ENCODE assay signal across 10 cellular contexts in the genomic region with DNA sequence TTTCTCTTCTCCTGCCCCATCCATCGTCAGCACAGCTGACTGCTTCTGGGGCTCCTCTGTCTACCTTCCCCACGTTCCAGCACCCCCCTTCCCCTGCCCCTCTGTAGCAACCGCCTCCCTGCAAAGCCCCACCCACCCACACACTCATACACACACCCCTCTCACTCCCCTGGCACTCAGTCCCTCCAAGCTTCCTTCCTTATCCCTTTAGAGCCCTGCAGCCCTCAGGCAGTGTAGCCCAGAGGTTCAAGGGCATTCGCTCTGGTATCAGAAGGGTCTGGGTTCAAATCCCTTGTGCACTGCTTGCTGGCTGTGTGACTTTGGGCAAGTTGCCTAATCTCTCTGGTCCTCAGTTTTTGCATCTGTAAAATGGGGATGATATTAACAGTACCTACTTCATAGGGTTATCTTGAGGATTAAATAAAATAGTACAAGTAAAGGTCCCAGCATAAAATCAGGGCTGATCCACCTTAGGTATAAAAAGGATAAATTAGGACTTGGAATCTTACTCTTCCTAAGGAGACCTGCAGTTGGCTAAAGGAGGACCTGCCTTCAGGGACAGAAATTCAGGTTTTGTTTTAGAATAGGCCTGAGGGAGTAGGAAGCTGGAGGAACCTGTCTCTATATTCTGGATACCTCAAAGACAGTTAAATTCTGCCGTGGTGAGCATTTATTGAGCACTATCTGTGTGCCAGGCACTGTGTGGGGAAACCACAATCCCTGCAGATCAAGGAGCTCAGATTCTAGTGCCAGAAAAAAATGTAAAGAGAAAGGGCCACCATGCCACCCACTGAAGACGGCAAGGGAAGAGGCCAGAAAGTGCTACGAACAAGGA.
DNase-seq lines count a peak whose midpoint lies in the region; ATAC-seq and TF ChIP-seq lines count a peak whose summit lies in the region.
"Had no signal": no experiment of that assay in that cellular context is flagged by ENCODE, and none has a peak within 500 bp of the region (broad histone marks: within the 10 kb centered on the region; RNA-seq: fewer than 3 reads in every experiment).

No MANE protein-coding gene starts in this region.

- TF ChIP-seq CTCF in AG04450 (IDR thresholded peaks at IDR 0.05; ENCODE audit: low read depth, low read length), result no peak
- TF ChIP-seq CTCF in WTC11 (IDR thresholded peaks at IDR 0.05), result no peak
- no peak for TF ChIP-seq CTCF in left ventricle myocardium inferior (IDR thresholded peaks at IDR 0.05; ENCODE audit: borderline replicate concordance)
- no peak for TF ChIP-seq CTCF in prostate gland (IDR thresholded peaks at IDR 0.05)

- no peak overlapping the region; the same call in 1 of the 2 replicates for H3K27ac Mint-ChIP-seq in WTC11
- H3K27ac Mint-ChIP-seq in CD4-positive, alpha-beta memory T cell, result no peak overlapping the region
- H3K27ac Mint-ChIP-seq: activated B cell treated with CpG ODN at 0.5 μM for 24 hours had no signal

- H3K4me1 Mint-ChIP-seq in WTC11, result peaks cover 74% of the 10 kb centered on the region
- peaks cover 13 to 24% (median 17%) of the 10 kb centered on the region in 4 donors for H3K4me1 Mint-ChIP-seq in CD4-positive, alpha-beta memory T cell

- intact Hi-C loops in left ventricle myocardium inferior (cut with micrococcal nuclease) (no loop called here), prostate gland (cut with DNase I) (loop anchor here (2.0 kb wide), 1 partner anchor 32 kb away; no protein-coding TSS in a partner anchor)
- intact Hi-C loops in CD4-positive, alpha-beta memory T cell (cut with micrococcal nuclease), result no loop called here

- H3K36me3 ChIP-seq in left ventricle myocardium inferior, result no peaks in the 10 kb centered on the region
- H3K36me3 ChIP-seq in prostate gland, result no peaks in the 10 kb centered on the region
- no peaks in the 10 kb centered on the region for H3K36me3 ChIP-seq in CD4-positive, alpha-beta memory T cell (ENCODE audit: insufficient read depth, low read length)

- no peaks in the 10 kb centered on the region for H3K36me3 Mint-ChIP-seq in WTC11
- no peaks in the 10 kb centered on the region for H3K36me3 Mint-ChIP-seq in CD4-positive, alpha-beta memory T cell

- no peak for TF ChIP-seq POLR2A in prostate gland (IDR thresholded peaks at IDR 0.05)

- WGBS in prostate gland, result 17% methylated on average over 7 of the region's 7 CpGs

- CTCF ChIA-PET in AG04450 (lab: Charles Lee), result interaction anchor here (0.5 to 1.5 kb wide), 8 partner anchors 11 to 370 kb away, joined by 3 to 6 read pairs (median 4); no protein-coding TSS in a partner anchor
- CTCF ChIA-PET in WTC11 (lab: Charles Lee), result interaction anchor here (1.1 to 2.9 kb wide), 12 partner anchors 7 to 369 kb away, joined by 3 to 32 read pairs (median 4); a partner anchor contains a TSS
- CTCF ChIA-PET in CD4-positive, alpha-beta memory T cell (lab: Charles Lee; ENCODE audit: partially characterized antibody), result no interaction called here

- peaks cover 48% of the 10 kb centered on the region for H3K4me1 ChIP-seq in left ventricle myocardium inferior
- H3K4me1 ChIP-seq in prostate gland (replicated peaks), result peaks cover 20% of the 10 kb centered on the region
- peaks cover 3% of the 10 kb centered on the region for H3K4me1 ChIP-seq in CD4-positive, alpha-beta memory T cell (ENCODE audit: insufficient read depth, low read length)

- peak; percentile 11 for ATAC-seq in WTC11
- ATAC-seq in HG03521 (IDR thresholded peaks at IDR 0.05; ENCODE audit: unreplicated experiment), result no peak

- H3K27ac ChIP-seq in AG04450 (ENCODE audit: low read depth, low read length) (peak overlapping the region; percentile 93), left ventricle myocardium inferior (replicated peaks) (peak overlapping the region; percentile 54), prostate gland (peak overlapping the region; percentile 84 to 91)
- no peak overlapping the region for H3K27ac ChIP-seq in CD4-positive, alpha-beta memory T cell (ENCODE audit: low read depth, low read length)

- no peak overlapping the region; the same call in 1 of the 2 replicates for H3K4me3 Mint-ChIP-seq in WTC11
- no peak overlapping the region for H3K4me3 Mint-ChIP-seq in CD4-positive, alpha-beta memory T cell
- H3K4me3 Mint-ChIP-seq: activated B cell treated with CpG ODN at 0.5 μM for 24 hours had no signal

- no peaks in the 10 kb centered on the region for H3K27me3 ChIP-seq in AG04450 (ENCODE audit: control insufficient read depth, insufficient read depth, low read length)
- H3K27me3 ChIP-seq in left ventricle myocardium inferior (ENCODE audit: low read depth), result peaks cover 8% of the 10 kb centered on the region
- no peaks in the 10 kb centered on the region for H3K27me3 ChIP-seq in prostate gland (replicated peaks; ENCODE audit: insufficient read depth)
- H3K27me3 ChIP-seq in CD4-positive, alpha-beta memory T cell (ENCODE audit: insufficient read depth, low read length), result no peaks in the 10 kb centered on the region

- DNase-seq in AG04450 (ENCODE audit: low read depth, low spot score) (no peak), WTC11 (ENCODE audit: low spot score) (no peak), left ventricle myocardium inferior (no peak), prostate gland (ENCODE audit: low spot score) (no peak), NCI-H2227 (lab: John Stamatoyannopoulos, UW; ENCODE audit: unreplicated experiment) (no peak), NCI-H774 (lab: John Stamatoyannopoulos, UW) (no peak)
- no peak for DNase-seq in CD4-positive, alpha-beta memory T cell
- DNase-seq: activated B cell treated with CpG ODN at 0.5 μM for 24 hours; activated effector memory CD4-positive, alpha-beta T cell treated with anti-CD3 and anti-CD28 coated beads, Interleukin-2, amount 50 U/mL, for 16 hours had no signal

- H3K9me3 ChIP-seq in AG04450 (ENCODE audit: control insufficient read depth, insufficient read depth, low read length), result no peaks in the 10 kb centered on the region
- no peaks in the 10 kb centered on the region for H3K9me3 ChIP-seq in left ventricle myocardium inferior (replicated peaks)
- H3K9me3 ChIP-seq in prostate gland, result no peaks in the 10 kb centered on the region
- H3K9me3 ChIP-seq in CD4-positive, alpha-beta memory T cell (ENCODE audit: control insufficient read depth in 1 of 2, low read length in 2 of 2), result no peaks in the 10 kb centered on the region

- H3K9me3 Mint-ChIP-seq in WTC11, result no peaks in the 10 kb centered on the region
- peaks cover 0 to 2% (median 0%) of the 10 kb centered on the region in 8 donors for H3K9me3 Mint-ChIP-seq in CD4-positive, alpha-beta memory T cell
- H3K9me3 Mint-ChIP-seq: activated B cell treated with CpG ODN at 0.5 μM for 24 hours had no signal

- POLR2A ChIA-PET in AG04450 (lab: Yijun Ruan, JAX), result interaction anchor here (0.5 to 3.2 kb wide), 13 partner anchors 11 to 193 kb away, joined by 3 to 53 read pairs (median 6); a partner anchor contains a TSS
- POLR2A ChIA-PET in WTC11 (lab: Charles Lee), result interaction anchor here (0.5 to 1.5 kb wide), 3 partner anchors 65 to 327 kb away, joined by 3 to 6 read pairs (median 4); a partner anchor contains a TSS
- POLR2A ChIA-PET in CD4-positive, alpha-beta memory T cell (lab: Charles Lee; ENCODE audit: partially characterized antibody), result no interaction called here

- H3K27me3 Mint-ChIP-seq in WTC11 (ENCODE audit: low read depth), result no peaks in the 10 kb centered on the region; the same call in 1 of the 2 replicates
- H3K27me3 Mint-ChIP-seq in CD4-positive, alpha-beta memory T cell, result peaks cover 7 to 8% of the 10 kb centered on the region in 2 donors

- no peak overlapping the region for H3K4me3 ChIP-seq in AG04450 (ENCODE audit: low read depth, low read length)
- no peak overlapping the region for H3K4me3 ChIP-seq in left ventricle myocardium inferior
- H3K4me3 ChIP-seq in prostate gland, result peak overlapping the region in 1 of 2 donors; percentile 7
- H3K4me3 ChIP-seq in CD4-positive, alpha-beta memory T cell (ENCODE audit: low read length in 2 of 2), result no peak overlapping the region

TF ChIP-seq in WTC11, 78 proteins besides CTCF, POLR2A, EP300 and RAD21:
- no peak for TF ChIP-seq ELF4 (CRISPR knock-in tag; IDR thresholded peaks at IDR 0.05; ENCODE audit: low read depth)
- TF ChIP-seq GTF2I (CRISPR knock-in tag; conservative IDR thresholded peaks at IDR 0.05), result 0 out of 2 replicates have a peak, but pooled peaks have one; percentile 49
